Comparison of ENCODE assay signal across 9 cellular contexts in the genomic region with DNA sequence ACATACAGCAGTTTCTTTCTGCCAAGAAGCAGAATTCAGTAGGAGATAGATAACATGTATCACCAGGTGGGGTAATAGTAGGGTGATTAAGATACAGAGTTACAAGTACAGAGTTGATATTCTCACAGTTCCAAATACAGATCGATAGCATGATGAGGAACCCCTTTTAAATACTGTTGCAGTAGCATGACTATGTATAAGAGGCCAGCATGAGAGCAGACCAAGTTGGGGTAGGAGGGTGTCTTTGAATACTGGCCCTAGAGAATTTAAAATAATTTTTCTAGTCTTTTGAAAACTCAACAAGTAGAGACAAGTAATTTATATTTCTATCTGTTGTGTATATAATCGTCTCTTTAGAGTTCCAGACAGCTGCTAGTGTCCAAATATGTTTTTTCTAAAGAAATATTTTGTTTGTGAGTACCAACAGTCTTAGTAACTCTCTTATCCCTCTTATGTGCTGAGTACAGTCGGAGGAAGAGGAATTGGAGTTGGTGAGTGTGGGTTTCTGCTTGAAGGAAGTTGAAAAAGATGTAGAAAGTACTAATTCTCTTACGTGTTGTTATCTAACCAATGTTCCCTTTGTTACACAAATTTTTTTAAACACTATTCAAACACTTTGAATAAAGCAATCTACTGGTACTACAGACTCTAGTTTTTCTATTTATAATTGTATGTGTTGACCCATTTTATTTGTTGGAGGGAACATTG. TPM values are rescaled to one million over a fixed set of nuclear protein-coding genes. Genes with fewer than 3 reads are reported as not detected.
A peak's percentile ranks its signal among the peaks of the same experiment; 100 is the strongest.
DNase-seq lines count a peak whose midpoint lies in the region; ATAC-seq and TF ChIP-seq lines count a peak whose summit lies in the region.
"Had no signal": no experiment of that assay in that cellular context is flagged by ENCODE, and none has a peak within 500 bp of the region (broad histone marks: within the 10 kb centered on the region; RNA-seq: fewer than 3 reads in every experiment).

No MANE protein-coding gene starts in this region.

- no peak overlapping the region for H4K91ac ChIP-seq in neuronal stem cell (ENCODE audit: low read depth, low read length, poor library complexity)

- WGBS in neuronal stem cell (ENCODE audit: extremely low coverage in 2 of 2, insufficient read length in 2 of 2, insufficient replicate concordance in 1 of 2), 2 donors: no CpG with 5 or more reads among the region's 4 CpGs

- H3K27me3 Mint-ChIP-seq in activated CD4-positive, alpha-beta T cell treated with anti-CD3 and anti-CD28 coated beads for 36 hours: no peaks in the 10 kb centered on the region
- H3K27me3 Mint-ChIP-seq in activated naive CD8-positive, alpha-beta T cell treated with anti-CD3 and anti-CD28 coated beads for 36 hours: no peaks in the 10 kb centered on the region

- H3K4ac ChIP-seq in neuronal stem cell (ENCODE audit: low read length): no peak overlapping the region

- H3K4me1 Mint-ChIP-seq in activated CD4-positive, alpha-beta T cell treated with anti-CD3 and anti-CD28 coated beads for 36 hours: peaks cover 37% of the 10 kb centered on the region
- peaks cover 42% of the 10 kb centered on the region for H3K4me1 Mint-ChIP-seq in activated naive CD8-positive, alpha-beta T cell treated with anti-CD3 and anti-CD28 coated beads for 36 hours

- H3K4me3 Mint-ChIP-seq in activated CD4-positive, alpha-beta T cell treated with anti-CD3 and anti-CD28 coated beads for 36 hours: no peak overlapping the region
- no peak overlapping the region for H3K4me3 Mint-ChIP-seq in activated naive CD8-positive, alpha-beta T cell treated with anti-CD3 and anti-CD28 coated beads for 36 hours

- no peak overlapping the region for H2BK5ac ChIP-seq in neuronal stem cell (ENCODE audit: low read length)

- H3K27me3 ChIP-seq in tibial artery (no peaks in the 10 kb centered on the region), neuronal stem cell (ENCODE audit: control insufficient read depth in 3 of 3, insufficient read depth in 3 of 3, low read depth in 1 of 3, low read length in 3 of 3) (no peaks in the 10 kb centered on the region)

- no peak overlapping the region for H4K8ac ChIP-seq in neuronal stem cell (ENCODE audit: low read depth, low read length)

- no peak overlapping the region for H3K18ac ChIP-seq in neuronal stem cell (ENCODE audit: low read length)

- H3K4me1 ChIP-seq in tibial artery (peaks cover 0 to 35% (median 13%) of the 10 kb centered on the region in 4 donors), neuronal stem cell (ENCODE audit: control insufficient read depth in 2 of 2, insufficient read depth in 1 of 2, low read depth in 1 of 2, low read length in 2 of 2) (peaks cover 0 to 5% of the 10 kb centered on the region in 2 donors)

- H3K4me2 ChIP-seq in neuronal stem cell (ENCODE audit: insufficient read depth, low read length, poor library complexity, severe bottlenecking): no peak overlapping the region

- H3K27ac Mint-ChIP-seq in activated CD4-positive, alpha-beta T cell treated with anti-CD3 and anti-CD28 coated beads for 36 hours: peak overlapping the region; percentile 32
- peak overlapping the region; percentile 72 for H3K27ac Mint-ChIP-seq in activated naive CD8-positive, alpha-beta T cell treated with anti-CD3 and anti-CD28 coated beads for 36 hours

- H2BK15ac ChIP-seq in neuronal stem cell (ENCODE audit: low read length): no peak overlapping the region

- no peak overlapping the region for H3K23ac ChIP-seq in neuronal stem cell (ENCODE audit: low read depth, low read length, poor library complexity)

- no peak overlapping the region for H3K9ac ChIP-seq in neuronal stem cell (ENCODE audit: low read depth, low read length, poor library complexity)

- no peak overlapping the region for H3K14ac ChIP-seq in neuronal stem cell (ENCODE audit: low read length)

- H2AK5ac ChIP-seq in neuronal stem cell (ENCODE audit: low read depth, low read length): no peak overlapping the region

- no peak overlapping the region for H2BK12ac ChIP-seq in neuronal stem cell (ENCODE audit: low read length)

- intact Hi-C loops in activated CD4-positive, alpha-beta T cell treated with anti-CD3 and anti-CD28 coated beads for 36 hours (cut with DNase I, micrococcal nuclease): loop anchor here in 1 of 2 experiments (5.0 to 10.0 kb wide), 3 partner anchors 136 to 278 kb away; a partner anchor contains a TSS
- intact Hi-C loops in tibial artery (cut with DNase I; ENCODE audit: low total_unique reads): loop anchor here (5.0 kb wide), 1 partner anchor 136 kb away; a partner anchor contains a TSS

- H3K9me3 ChIP-seq in tibial artery (no peaks in the 10 kb centered on the region), neuronal stem cell (replicated peaks in 1 of 2; ENCODE audit: control insufficient read depth in 2 of 2, insufficient read depth in 1 of 2, low read depth in 1 of 2, low read length in 2 of 2) (no peaks in the 10 kb centered on the region)

- H3K36me3 Mint-ChIP-seq in activated CD4-positive, alpha-beta T cell treated with anti-CD3 and anti-CD28 coated beads for 36 hours (ENCODE audit: low read depth): no peaks in the 10 kb centered on the region
- peaks cover 3% of the 10 kb centered on the region for H3K36me3 Mint-ChIP-seq in activated naive CD8-positive, alpha-beta T cell treated with anti-CD3 and anti-CD28 coated beads for 36 hours

- no peak for DNase-seq in activated CD4-positive, alpha-beta T cell treated with anti-CD3 and anti-CD28 coated beads for 36 hours
- no peak for DNase-seq in activated CD4-positive, alpha-beta T cell treated with anti-CD3 and anti-CD28 coated beads, Interleukin-2, amount 50 U/mL, for 48 hours
- no peak for DNase-seq in activated naive CD8-positive, alpha-beta T cell treated with anti-CD3 and anti-CD28 coated beads for 36 hours
- DNase-seq in iris pigment epithelial cell (ENCODE audit: low read depth) (peak; percentile 56), tibial artery (no peak), 8988T (no peak), SHP77 treated with DMSO at 0.1 percent for 48 hours (lab: John Stamatoyannopoulos, UW) (no peak), neuronal stem cell (ENCODE audit: low spot score) (no peak)
- DNase-seq: activated T-cell treated with anti-CD3 and anti-CD28 coated beads, Interleukin-2, amount 50 U/mL, for 48 hours had no signal

- H3K4me3 ChIP-seq in tibial artery: no peak overlapping the region
- no peak overlapping the region for H3K4me3 ChIP-seq in neuronal stem cell (ENCODE audit: low read length in 2 of 2)

- no peaks in the 10 kb centered on the region for H3K9me3 Mint-ChIP-seq in activated CD4-positive, alpha-beta T cell treated with anti-CD3 and anti-CD28 coated beads for 36 hours (ENCODE audit: low read depth)
- no peaks in the 10 kb centered on the region for H3K9me3 Mint-ChIP-seq in activated naive CD8-positive, alpha-beta T cell treated with anti-CD3 and anti-CD28 coated beads for 36 hours

- CTCF ChIA-PET in activated CD4-positive, alpha-beta T cell treated with anti-CD3 and anti-CD28 coated beads for 36 hours (lab: Charles Lee): interaction anchor here (0.6 to 6.1 kb wide), 30 partner anchors 10 to 1194 kb away, joined by 3 to 124 read pairs (median 6); a partner anchor contains a TSS

- H3K27ac ChIP-seq in tibial artery (peak overlapping the region; percentile 73 to 77), neuronal stem cell (replicated peaks; ENCODE audit: low read length) (no peak overlapping the region)

- no peaks in the 10 kb centered on the region for H3K79me1 ChIP-seq in neuronal stem cell (ENCODE audit: low read depth, low read length)

- TF ChIP-seq CTCF in tibial artery (IDR thresholded peaks at IDR 0.05): no peak

- no peak for ATAC-seq in activated CD4-positive, alpha-beta T cell treated with anti-CD3 and anti-CD28 coated beads for 36 hours

- POLR2A ChIA-PET in activated CD4-positive, alpha-beta T cell treated with anti-CD3 and anti-CD28 coated beads for 36 hours (lab: Charles Lee): no interaction called here

- H3K36me3 ChIP-seq in tibial artery: no peaks in the 10 kb centered on the region
- peaks cover 0 to 20% of the 10 kb centered on the region in 2 donors for H3K36me3 ChIP-seq in neuronal stem cell (replicated peaks in 1 of 2; ENCODE audit: control insufficient read depth in 2 of 2, insufficient read depth in 2 of 2, low read length in 2 of 2)

- no peak overlapping the region for H2BK120ac ChIP-seq in neuronal stem cell (ENCODE audit: low read depth, low read length)

- no peak overlapping the region for H2AFZ ChIP-seq in neuronal stem cell (ENCODE audit: low read length)

RNA-seq across cellular contexts. Expression of a gene that starts 30.2 kb away (rescaled TPM):
- total RNA-seq in activated CD4-positive, alpha-beta T cell treated with anti-CD3 and anti-CD28 coated beads for 36 hours: 1 to 10 TPM; 4.7 to 5.3 TPM
- total RNA-seq in activated naive CD8-positive, alpha-beta T cell treated with anti-CD3 and anti-CD28 coated beads for 36 hours: 1 to 10 TPM; 5.5 to 6.1 TPM
- polyA plus RNA-seq in neuronal stem cell (2013, experiment 1 of 2): 7.9 TPM
- 7.6 TPM for polyA plus RNA-seq in neuronal stem cell (2013, experiment 2 of 2)
